ENCODE assay signal across 8 cellular contexts in the genomic region with DNA sequence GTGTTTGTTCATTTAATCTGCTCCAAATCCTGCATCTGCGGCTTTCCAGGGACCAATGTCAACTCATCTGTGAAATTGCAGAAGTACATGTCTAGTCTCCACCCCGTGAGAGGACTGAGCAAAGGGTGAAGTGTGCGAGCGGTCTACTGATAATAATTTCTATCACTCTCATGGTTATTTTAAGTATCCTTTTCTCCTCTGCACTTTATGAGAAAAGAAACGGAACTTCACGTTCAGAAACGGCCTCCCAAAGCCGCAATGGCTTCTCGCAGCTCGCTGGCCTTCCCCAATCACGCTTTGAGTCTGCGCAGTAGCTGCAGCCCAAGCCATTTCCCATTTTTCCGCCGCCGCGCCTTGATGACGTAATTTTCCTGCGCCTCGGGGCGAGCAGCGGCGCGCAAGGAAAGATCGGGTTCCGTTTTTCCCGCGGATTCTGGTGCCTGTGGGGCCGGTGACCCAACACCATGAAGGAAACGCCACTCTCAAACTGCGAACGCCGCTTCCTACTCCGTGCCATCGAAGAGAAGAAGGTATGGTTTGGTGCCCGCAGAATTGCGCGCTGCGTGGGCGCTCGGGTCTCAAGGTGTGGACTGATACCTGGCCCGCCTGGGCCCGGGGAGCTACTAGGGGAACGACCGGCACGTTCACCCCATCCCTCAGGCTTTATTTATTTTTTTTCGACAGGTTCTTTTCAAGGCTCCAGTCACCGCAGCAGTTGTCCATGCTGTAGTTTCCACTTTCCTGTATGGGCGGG. TPM values are rescaled to one million over a fixed set of nuclear protein-coding genes. Genes with fewer than 3 reads are reported as not detected.
DNase-seq lines count a peak whose midpoint lies in the region; ATAC-seq, FAIRE-seq and TF ChIP-seq lines count a peak whose summit lies in the region.

A gene with protein sequence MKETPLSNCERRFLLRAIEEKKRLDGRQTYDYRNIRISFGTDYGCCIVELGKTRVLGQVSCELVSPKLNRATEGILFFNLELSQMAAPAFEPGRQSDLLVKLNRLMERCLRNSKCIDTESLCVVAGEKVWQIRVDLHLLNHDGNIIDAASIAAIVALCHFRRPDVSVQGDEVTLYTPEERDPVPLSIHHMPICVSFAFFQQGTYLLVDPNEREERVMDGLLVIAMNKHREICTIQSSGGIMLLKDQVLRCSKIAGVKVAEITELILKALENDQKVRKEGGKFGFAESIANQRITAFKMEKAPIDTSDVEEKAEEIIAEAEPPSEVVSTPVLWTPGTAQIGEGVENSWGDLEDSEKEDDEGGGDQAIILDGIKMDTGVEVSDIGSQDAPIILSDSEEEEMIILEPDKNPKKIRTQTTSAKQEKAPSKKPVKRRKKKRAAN (plus strand): TSS at position 363 of the 754 bp plus-strand sequence. CDS start 102 bp downstream, at position 465.

- intact Hi-C loops in T-helper 1 cell treated with Interleukin-12 subunit alpha and Interleukin-12 subunit beta and Interleukin-4 antibody, amounts not matched to agents 30 ng/mL and 1 ng/mL, for 36 hours (cut with micrococcal nuclease), result loop anchor here (1.0 to 10.0 kb wide), 10 partner anchors 21 to 1596 kb away; partner anchors contain the start of genes ANXA5, BBS12, BBS7 and BLTP1
- intact Hi-C loops in heart right ventricle (cut with DNase I), result loop anchor here in 2 of 10 donors (10.0 kb wide), 2 partner anchors 116 to 354 kb away; partner anchors contain the start of gene BLTP1 (in 1 of the 2)
- intact Hi-C loops in posterior vena cava (cut with DNase I), result no loop called here
- intact Hi-C loops in upper lobe of right lung (cut with DNase I), result no loop called here

- H3K27ac ChIP-seq in heart right ventricle (peak within 1 kb of the TSS; percentile 70 to 94 (median 87)), upper lobe of right lung (peak within 1 kb of the TSS; percentile 92)

- peak; percentile 98 for FAIRE-seq in GM12892 (lab: Jason Lieb, UNC)

- ATAC-seq in HG02852 (IDR thresholded peaks at IDR 0.05; ENCODE audit: unreplicated experiment) (peak; percentile 88), heart right ventricle (peak; percentile 96 to 99 (median 98)), upper lobe of right lung (peak; percentile 97)

- TF ChIP-seq POLR2A in GM12892 (IDR thresholded peaks at IDR 0.05; ENCODE audit: low read depth, low read length), result peak; percentile 91

- peak within 1 kb of the TSS; percentile 76 to 94 (median 83) for H3K4me3 ChIP-seq in heart right ventricle
- peak within 1 kb of the TSS; percentile 88 for H3K4me3 ChIP-seq in upper lobe of right lung

- H3K27me3 ChIP-seq in heart right ventricle (no peaks in the 10 kb centered on the region), upper lobe of right lung (no peaks in the 10 kb centered on the region)

- no peaks in the 10 kb centered on the region for H3K9me3 ChIP-seq in heart right ventricle
- H3K9me3 ChIP-seq in upper lobe of right lung, result no peaks in the 10 kb centered on the region

- 0% methylated on average over 48 of the region's 48 CpGs for WGBS in heart right ventricle, 2 donors

- peaks cover 0 to 27% (median 10%) of the 10 kb centered on the region in 9 donors for H3K4me1 ChIP-seq in heart right ventricle
- peaks cover 9% of the 10 kb centered on the region for H3K4me1 ChIP-seq in upper lobe of right lung

- H3K36me3 ChIP-seq in heart right ventricle (peaks cover 0 to 40% (median 13%) of the 10 kb centered on the region in 9 donors), upper lobe of right lung (peaks cover 34% of the 10 kb centered on the region)

- DNase-seq in GM12892 (ENCODE audit: insufficient read length), result peak; percentile 52
- peak; percentile 65 for DNase-seq in NCI-H146 treated with DMSO at 0.1 percent for 48 hours (lab: John Stamatoyannopoulos, UW; ENCODE audit: unreplicated experiment)
- DNase-seq in amniotic epithelial cell (ENCODE audit: low read depth), result peak; percentile 91
- peak; percentile 95 to 96 for DNase-seq in heart right ventricle
- DNase-seq in posterior vena cava (ENCODE audit: low spot score), result peak; percentile 98
- DNase-seq in upper lobe of right lung, result peak; percentile 96

- TF ChIP-seq CTCF in heart right ventricle (IDR thresholded peaks at IDR 0.05) (no peak), upper lobe of right lung (IDR thresholded peaks at IDR 0.05) (no peak)

RNA-seq across cellular contexts. Expression of the gene that starts here (rescaled TPM):
- 68.8 TPM for polyA plus RNA-seq in GM12892 (2012; ENCODE audit: missing spikeins)
- total RNA-seq in T-helper 1 cell treated with Interleukin-12 subunit alpha and Interleukin-12 subunit beta and Interleukin-4 antibody, amounts not matched to agents 30 ng/mL and 1 ng/mL, for 36 hours, result 52.5 and 53.8 TPM in 2 replicates
- total RNA-seq in heart right ventricle (10 to 100 TPM; 10.7 to 15.4 (median 13.1) TPM), posterior vena cava (10 to 100 TPM; 11.6 to 12.7 TPM), upper lobe of right lung (15.8 TPM)
- polyA plus RNA-seq in heart right ventricle, result 10 to 100 TPM; 26.6 to 29.2 TPM

Comparison
In these comparisons a context has a peak if more than half of its experiments do, and no peak if none do; other contexts are left out.
1. Peak in every context shown above with its lines: DNase-seq, ATAC-seq, H3K4me3 ChIP-seq and H3K27ac ChIP-seq.